In the genomic region with DNA sequence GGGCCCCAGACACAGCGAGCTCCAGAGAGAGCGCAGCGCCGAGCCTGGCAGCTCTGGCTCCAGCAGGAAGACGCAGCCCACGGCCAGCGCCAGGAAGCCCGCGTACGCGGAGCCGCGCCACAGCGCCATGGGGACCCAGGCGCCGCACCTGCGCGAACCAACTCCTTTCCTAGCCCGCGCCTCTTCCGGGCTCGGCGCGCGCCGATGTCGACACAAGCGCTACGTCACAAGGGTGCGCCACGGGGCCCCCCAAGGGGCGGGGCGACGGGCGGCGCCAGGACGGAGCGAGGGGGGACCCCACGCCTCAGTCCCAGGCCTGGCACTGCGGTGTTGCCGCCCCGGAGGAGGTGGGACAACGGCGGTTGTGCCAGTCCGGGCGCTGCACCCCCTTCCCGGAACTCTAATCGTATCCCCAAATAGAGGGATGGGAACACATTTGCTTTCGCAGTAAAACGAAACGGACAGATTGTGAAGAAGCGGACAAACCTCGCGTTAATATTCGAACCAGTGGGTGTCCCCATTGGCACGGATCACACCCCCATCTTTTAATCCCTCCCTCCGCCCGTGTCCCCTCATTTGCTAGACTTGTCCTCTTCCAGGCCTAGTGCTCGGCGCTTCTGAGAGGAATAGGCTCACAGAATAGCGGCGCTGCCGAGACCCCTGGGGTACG, we compare ENCODE assay signal across 8 cellular contexts.
DNase-seq lines count a peak whose midpoint lies in the region; ATAC-seq lines count a peak whose summit lies in the region.

ADPGK (minus strand) TSS at position 196 of the 670 bp plus-strand sequence; CDS start at position 129, 67 bp downstream.

- no peaks in the 10 kb centered on the region for H3K27me3 ChIP-seq in BLaER1
- no peaks in the 10 kb centered on the region for H3K27me3 ChIP-seq in layer of hippocampus (ENCODE audit: control insufficient read depth, insufficient read depth, low read length)

- H3K4me3 ChIP-seq in BLaER1 = peak within 1 kb of the TSS; percentile 98

- peak within 1 kb of the TSS; percentile 97 for H3K27ac ChIP-seq in BLaER1
- peak within 1 kb of the TSS; percentile 98 for H3K27ac ChIP-seq in cingulate gyrus (ENCODE audit: low read depth, low read length)
- H3K27ac ChIP-seq in layer of hippocampus (ENCODE audit: low read depth, low read length) = peak within 1 kb of the TSS; percentile 96

- H3K4me2 ChIP-seq in BLaER1 = peak within 1 kb of the TSS; percentile 86

- ATAC-seq in GM19324 (IDR thresholded peaks at IDR 0.05; ENCODE audit: low FRiP score, unreplicated experiment) (peak; percentile 94), HG03460 (IDR thresholded peaks at IDR 0.05; ENCODE audit: unreplicated experiment) (peak; percentile 71)

- H3K9ac ChIP-seq in BLaER1 = peak within 1 kb of the TSS; percentile 96

- peaks cover 40% of the 10 kb centered on the region for H4K20me1 ChIP-seq in BLaER1

- peak; percentile 64 to 95 for DNase-seq in NCI-H526 (lab: John Stamatoyannopoulos, UW)
- peak; percentile 93 for DNase-seq in activated CD4-positive, alpha-beta T cell treated with anti-CD3 and anti-CD28 coated beads for 48 hours
- peak; percentile 80 to 89 (median 86) for DNase-seq in stimulated activated CD4-positive, alpha-beta T cell treated with anti-CD3 and anti-CD28 coated beads, Interleukin-1b, Interleukin-23, amount 100 ng/mL, for 24 hours (ENCODE audit: low read depth in 4 of 4, low spot score in 1 of 4)

- peaks cover 45% of the 10 kb centered on the region for H3K4me1 ChIP-seq in BLaER1

- H3K36me3 ChIP-seq in BLaER1 = peaks cover 34% of the 10 kb centered on the region

- no peaks in the 10 kb centered on the region for H3K9me3 ChIP-seq in BLaER1

Comparison
In these comparisons a context has a peak if more than half of its experiments do, and no peak if none do; other contexts are left out.
1. Peak in every context shown above with its lines: DNase-seq, ATAC-seq, H3K4me3 ChIP-seq and H3K27ac ChIP-seq.